ENCODE assay signal across 3 cellular contexts in genomic region chr9:107307331-107307730, GRCh38.
TF ChIP-seq lines count a peak whose summit lies in the region.

No MANE protein-coding gene starts in this region.

TF ChIP-seq in IMR-90, 13 proteins besides CTCF, POLR2A, EP300 and RAD21:
- TF ChIP-seq NFE2L2 (IDR thresholded peaks at IDR 0.05; ENCODE audit: low read depth, low read length) (no peak), SMC3 (IDR thresholded peaks at IDR 0.05; ENCODE audit: low read depth, low read length) (no peak), CEBPB (IDR thresholded peaks at IDR 0.05; ENCODE audit: low read depth, low read length) (no peak), MXI1 (IDR thresholded peaks at IDR 0.05; ENCODE audit: borderline replicate concordance, low read depth, low read length) (no peak), CHD1 (IDR thresholded peaks at IDR 0.05; ENCODE audit: low read depth, low read length) (no peak), RFX5 (IDR thresholded peaks at IDR 0.05; ENCODE audit: low read depth, low read length) (no peak), USF2 (IDR thresholded peaks at IDR 0.05; ENCODE audit: low read depth, low read length) (no peak), MAFK (IDR thresholded peaks at IDR 0.05; ENCODE audit: low read depth, low read length) (no peak), RCOR1 (IDR thresholded peaks at IDR 0.05; ENCODE audit: insufficient replicate concordance, low read length) (no peak), BHLHE40 (IDR thresholded peaks at IDR 0.05; ENCODE audit: low read depth, low read length) (no peak), ELK1 (IDR thresholded peaks at IDR 0.05; ENCODE audit: borderline replicate concordance, low read depth, low read length) (no peak)

TF ChIP-seq in GM12891, 5 proteins besides CTCF, POLR2A, EP300 and RAD21:
- TF ChIP-seq TAF1 (IDR thresholded peaks at IDR 0.05; ENCODE audit: low read depth, low read length), result no peak
- TF ChIP-seq SPI1 (IDR thresholded peaks at IDR 0.05; ENCODE audit: low read depth, low read length), result no peak
- TF ChIP-seq POU2F2 (IDR thresholded peaks at IDR 0.05; ENCODE audit: low read depth, low read length), result no peak
- TF ChIP-seq POLR2AphosphoS5 (IDR thresholded peaks at IDR 0.05; ENCODE audit: low read depth, low read length), result no peak
- no peak for TF ChIP-seq PAX5 (IDR thresholded peaks at IDR 0.05; ENCODE audit: insufficient read depth, low read length, severe bottlenecking)

TF ChIP-seq in SK-N-SH, 30 proteins besides CTCF, POLR2A, EP300 and RAD21:
- TF ChIP-seq CHD2 (IDR thresholded peaks at IDR 0.05; ENCODE audit: low read length, partially characterized antibody) (no peak), ELF1 (IDR thresholded peaks at IDR 0.05) (no peak), USF2 (IDR thresholded peaks at IDR 0.05; ENCODE audit: borderline replicate concordance, low read depth, low read length) (no peak), YY1 (IDR thresholded peaks at IDR 0.05; ENCODE audit: low read depth) (no peak), MEF2A (IDR thresholded peaks at IDR 0.05; ENCODE audit: borderline replicate concordance, low read depth) (no peak), SMC3 (IDR thresholded peaks at IDR 0.05; ENCODE audit: low read depth, low read length) (no peak), MXI1 (IDR thresholded peaks at IDR 0.05; ENCODE audit: low read depth, low read length) (no peak), TAF1 (IDR thresholded peaks at IDR 0.05; ENCODE audit: borderline replicate concordance, low read depth, low read length) (no peak), GATA2 (CRISPR knock-in tag; IDR thresholded peaks at IDR 0.05) (no peak)
TF ChIP-seq in SK-N-SH: peak in this region for 0.
